11 cellular contexts compared by ENCODE assay signal in genomic region chr4:122475233-122475632, GRCh38. TPM values are rescaled to one million over a fixed set of nuclear protein-coding genes. Genes with fewer than 3 reads are reported as not detected.
"Had no signal": no experiment of that assay in that cellular context is flagged by ENCODE, and none has a peak within 500 bp of the region (broad histone marks: within the 10 kb centered on the region; RNA-seq: fewer than 3 reads in every experiment).

No MANE protein-coding gene starts in this region.

- H3K27ac ChIP-seq: GM23248 had no signal

- H2AFZ ChIP-seq: GM23248, GM23338 had no signal

- H3K36me3 ChIP-seq: HAP-1 had no signal

- H3K9me3 ChIP-seq: HAP-1 had no signal

- H3K4me3 ChIP-seq: GM23248, GM23338, HAP-1 had no signal

- H3K9ac ChIP-seq: GM23248 had no signal

- DNase-seq: GM23248, GOT3, H9, HCEC 1CT, HFFc6 had no signal

- FAIRE-seq: H1, H54 had no signal

- H3K4me2 ChIP-seq: GM23338 had no signal

- ATAC-seq: GM23338, HCT116 had no signal

- H3K4me1 ChIP-seq: HAP-1 had no signal

RNA-seq across cellular contexts. Expression of gene IL2, which starts 18.7 kb away (rescaled TPM):
- total RNA-seq: GM23248, GM23338, H1, H4, H9, HFFc6 had no signal
- polyA plus RNA-seq: GM23248, GM23338, H1 had no signal
